Comparison of ENCODE assay signal across 8 cellular contexts in genomic region chr2:27369471-27370025, GRCh38. TPM values are rescaled to one million over a fixed set of nuclear protein-coding genes. Genes with fewer than 3 reads are reported as not detected.
DNase-seq lines count a peak whose midpoint lies in the region; ATAC-seq and TF ChIP-seq lines count a peak whose summit lies in the region.

No MANE protein-coding gene starts in this region.

- no peak for TF ChIP-seq CTCF in DND-41 (IDR thresholded peaks at IDR 0.05; ENCODE audit: borderline replicate concordance, extremely low read depth, low read length, poor library complexity, severe bottlenecking)

- DNase-seq in DND-41 (no peak), GOT3 (lab: John Stamatoyannopoulos, UW) (peak; percentile 35), NCI-H446 treated with DMSO at 0.1 percent for 48 hours (lab: John Stamatoyannopoulos, UW) (peak; percentile 28), T47D (ENCODE audit: low read depth in 1 of 2, low spot score in 1 of 2) (peak; percentile 55 to 59), iPS-NIHi11 (ENCODE audit: low spot score) (peak; percentile 85)
- DNase-seq in stimulated activated CD8-positive, alpha-beta memory T cell treated with anti-CD3 and anti-CD28 coated beads, Interleukin-4, amount 100 ng/mL, for 48 hours = no peak

- H3K27ac ChIP-seq in DND-41 (ENCODE audit: low read length) (peak overlapping the region; percentile 64), skeletal muscle tissue (ENCODE audit: low read depth, low read length) (peak overlapping the region; percentile 93)

- no peaks in the 10 kb centered on the region for H3K9me3 ChIP-seq in DND-41 (ENCODE audit: insufficient read depth, low read length, severe bottlenecking)
- H3K9me3 ChIP-seq in skeletal muscle tissue (ENCODE audit: control insufficient read depth in 3 of 3, low read length in 3 of 3) = no peaks in the 10 kb centered on the region

- in situ Hi-C loops in T47D (cut with HindIII; ENCODE audit: low pct_unique_long_range_greater_than_20kb, low sequenced_read_pairs) = no loop called here

- H3K9ac ChIP-seq in DND-41 (ENCODE audit: low read depth, low read length) (peak overlapping the region; percentile 83), skeletal muscle tissue (ENCODE audit: low read depth in 1 of 3, low read length in 3 of 3) (peak overlapping the region; percentile 96 to 99 (median 97))

- H3K4me3 ChIP-seq in DND-41 (ENCODE audit: low read depth in 1 of 2, low read length in 2 of 2) (peak overlapping the region; percentile 52 to 64), skeletal muscle tissue (ENCODE audit: low read length in 3 of 3) (peak overlapping the region; percentile 90 to 99 (median 98))

- H3K27me3 ChIP-seq in DND-41 (ENCODE audit: insufficient read depth, low read length, poor library complexity) (no peaks in the 10 kb centered on the region), skeletal muscle tissue (ENCODE audit: control insufficient read depth in 3 of 3, insufficient read depth in 3 of 3, low read length in 3 of 3) (no peaks in the 10 kb centered on the region)

- H3K79me2 ChIP-seq in DND-41 (ENCODE audit: insufficient read depth, low read length) = peaks cover 53% of the 10 kb centered on the region

- H3K4me1 ChIP-seq in DND-41 (ENCODE audit: insufficient read depth, low read length) = peaks cover 39% of the 10 kb centered on the region
- peaks cover 30 to 40% (median 31%) of the 10 kb centered on the region in 3 donors for H3K4me1 ChIP-seq in skeletal muscle tissue (ENCODE audit: control insufficient read depth in 3 of 3, insufficient read depth in 3 of 3, low read length in 3 of 3)

- H2AFZ ChIP-seq in DND-41 (ENCODE audit: low read depth, low read length) = peak overlapping the region; percentile 87

- H3K4me2 ChIP-seq in DND-41 (ENCODE audit: insufficient read depth, low read length) = peak overlapping the region; percentile 88

- H3K36me3 ChIP-seq in DND-41 (ENCODE audit: insufficient read depth, low read length) = peaks cover 62% of the 10 kb centered on the region
- peaks cover 46 to 58% (median 53%) of the 10 kb centered on the region in 3 donors for H3K36me3 ChIP-seq in skeletal muscle tissue (ENCODE audit: control insufficient read depth in 3 of 3, insufficient read depth in 3 of 3, low read length in 3 of 3)

- H4K20me1 ChIP-seq in DND-41 (ENCODE audit: insufficient read depth, low read length) = peaks cover 15% of the 10 kb centered on the region

- ATAC-seq in DND-41 (ENCODE audit: insufficient read depth, low read depth) = peak; percentile 43
- ATAC-seq in GM19467 (IDR thresholded peaks at IDR 0.05; ENCODE audit: unreplicated experiment) = no peak

RNA-seq across cellular contexts. Expression of gene EIF2B4, which starts 0.6 kb away (rescaled TPM):
- total RNA-seq in skeletal muscle tissue = 18.3 TPM

RNA-seq across cellular contexts. Expression of gene SNX17, which starts 0.9 kb away (rescaled TPM):
- 81.9 TPM for total RNA-seq in skeletal muscle tissue

RNA-seq across cellular contexts. Expression of gene ZNF513, which starts 11.0 kb away (rescaled TPM):
- total RNA-seq in skeletal muscle tissue = 7.3 TPM

RNA-seq across cellular contexts. Expression of gene GTF3C2, which starts 13.0 kb away (rescaled TPM):
- 24.0 TPM for total RNA-seq in skeletal muscle tissue

RNA-seq across cellular contexts. Expression of gene PPM1G, which starts 39.8 kb away (rescaled TPM):
- total RNA-seq in skeletal muscle tissue = 42.8 TPM

Comparison
In these comparisons a context has a peak if more than half of its experiments do, and no peak if none do; other contexts are left out.
1. DNase-seq: peak in GOT3 (single experiment), NCI-H446 treated with DMSO at 0.1 percent for 48 hours (single experiment), T47D (2 of 2) and iPS-NIHi11 (single experiment); none in DND-41 (single experiment) and stimulated activated CD8-positive, alpha-beta memory T cell treated with anti-CD3 and anti-CD28 coated beads, Interleukin-4, amount 100 ng/mL, for 48 hours (single experiment).